Comparison of ENCODE assay signal across 27 cellular contexts in genomic region chr13:98272549-98272948, GRCh38.
A peak's percentile ranks its signal among the peaks of the same experiment; 100 is the strongest.
DNase-seq lines count a peak whose midpoint lies in the region; ATAC-seq and TF ChIP-seq lines count a peak whose summit lies in the region.
"Had no signal": no experiment of that assay in that cellular context is flagged by ENCODE, and none has a peak within 500 bp of the region (broad histone marks: within the 10 kb centered on the region; RNA-seq: fewer than 3 reads in every experiment).

No MANE protein-coding gene starts in this region.

- no peak overlapping the region for H2BK120ac ChIP-seq in H9 (ENCODE audit: low read depth, low read length, poor library complexity, severe bottlenecking)

- no peak overlapping the region for H4K8ac ChIP-seq in H9 (replicated peaks; ENCODE audit: insufficient read length, low read depth, low read length)

- no peaks in the 10 kb centered on the region for H4K20me1 ChIP-seq in H9 (ENCODE audit: control insufficient read depth, insufficient read depth, insufficient read length)
- H4K20me1 ChIP-seq: BLaER1 had no signal

- no peak overlapping the region for H4K91ac ChIP-seq in H9 (ENCODE audit: insufficient read length, low read depth, low read length)

- intact Hi-C loops in psoas muscle (cut with DNase I): no loop called here

- H3K23ac ChIP-seq in H9 (ENCODE audit: insufficient read length, low read depth, low read length): no peak overlapping the region

- no peak overlapping the region for H4K5ac ChIP-seq in H9 (ENCODE audit: insufficient read length, low read depth, low read length)

- H3K9me3 ChIP-seq in H9 (ENCODE audit: control insufficient read depth, low read depth, low read length): no peaks in the 10 kb centered on the region
- H3K9me3 ChIP-seq in endodermal cell (ENCODE audit: control insufficient read depth, low read length): no peaks in the 10 kb centered on the region
- H3K9me3 ChIP-seq in psoas muscle: no peaks in the 10 kb centered on the region
- H3K9me3 ChIP-seq: BLaER1, neutrophil had no signal

- H3K27ac ChIP-seq in H9 (ENCODE audit: insufficient read length, low read depth, low read length) (no peak overlapping the region), endodermal cell (ENCODE audit: low read depth, low read length) (peak overlapping the region; percentile 77), psoas muscle (no peak overlapping the region)
- H3K27ac ChIP-seq: BLaER1, neutrophil had no signal

- no peaks in the 10 kb centered on the region for H3K79me1 ChIP-seq in H9 (ENCODE audit: insufficient read depth, low read depth, low read length, poor library complexity, severe bottlenecking)

- H3K4me2 ChIP-seq in H9 (ENCODE audit: insufficient read depth, insufficient read length, low read length): no peak overlapping the region
- H3K4me2 ChIP-seq: BLaER1 had no signal

- no peaks in the 10 kb centered on the region for H3K79me2 ChIP-seq in H9 (ENCODE audit: insufficient read depth, low read length)

- H2AK5ac ChIP-seq in H9 (ENCODE audit: insufficient read length, low read length): no peak overlapping the region

- H3K18ac ChIP-seq in H9 (ENCODE audit: insufficient read length, low read depth, low read length): no peak overlapping the region

- no peak overlapping the region for H3K4ac ChIP-seq in H9 (ENCODE audit: low read depth, low read length)

- H2BK5ac ChIP-seq in H9 (ENCODE audit: insufficient read length, low read length): no peak overlapping the region

- no peak overlapping the region for H3T11ph ChIP-seq in H9 (ENCODE audit: low read length)

- H3K9ac ChIP-seq in H9 (ENCODE audit: extremely low read depth, insufficient read length, low read length) (no peak overlapping the region), endodermal cell (ENCODE audit: extremely low read depth, low read length, poor library complexity, severe bottlenecking) (peak overlapping the region; percentile 84)
- H3K9ac ChIP-seq: BLaER1 had no signal

- H3K36me3 Mint-ChIP-seq in H9 (ENCODE audit: insufficient read depth in 1 of 3, low read depth in 3 of 3): peaks cover 0 to 4% (median 0%) of the 10 kb centered on the region in 3 experiments; a peak in 2 of 7 replicates
- H3K36me3 Mint-ChIP-seq in endodermal cell (ENCODE audit: low read depth): peaks cover 17% of the 10 kb centered on the region
- peaks cover 6% of the 10 kb centered on the region for H3K36me3 Mint-ChIP-seq in osteocyte (ENCODE audit: unreplicated experiment)
- H3K36me3 Mint-ChIP-seq: activated naive CD4-positive, alpha-beta T cell treated with anti-CD3 and anti-CD28 coated beads, Interleukin-2, amount 50 U/mL, for 24 hours had no signal

- no CpG with 5 or more reads among the region's 1 CpG for WGBS in H9 (ENCODE audit: extremely low coverage, insufficient read length, low lambda C conversion rate)
- 43% methylated on average over 1 of the region's 1 CpG; no CpG with 5 or more reads in 1 of the 2 experiments for WGBS in endodermal cell (ENCODE audit: insufficient coverage in 1 of 2, insufficient read length in 1 of 2), 2 experiments
- 35 to 43% (median 36%) methylated on average over 1 of the region's 1 CpG for WGBS in psoas muscle, 3 donors

- no peaks in the 10 kb centered on the region for H3K23me2 ChIP-seq in H9 (ENCODE audit: insufficient read length, low read depth, low read length, poor library complexity, severe bottlenecking)

- peak overlapping the region in 2 of 3 experiments; percentile 41 to 62; a peak in 3 of 7 replicates for H3K27ac Mint-ChIP-seq in H9
- H3K27ac Mint-ChIP-seq in endodermal cell: peak overlapping the region; percentile 98
- peak overlapping the region; percentile 96 for H3K27ac Mint-ChIP-seq in osteocyte (ENCODE audit: unreplicated experiment)
- H3K27ac Mint-ChIP-seq: activated B cell treated with CpG ODN at 0.5 μM for 24 hours; activated naive CD4-positive, alpha-beta T cell treated with anti-CD3 and anti-CD28 coated beads, Interleukin-2, amount 50 U/mL, for 24 hours; activated T-helper 17 cell treated with anti-CD3 and anti-CD28 coated beads, Interleukin-2, amount 50 U/mL, for 72 hours had no signal

- TF ChIP-seq CTCF in H9 (conservative IDR thresholded peaks at IDR 0.05) (no peak), endodermal cell (conservative IDR thresholded peaks at IDR 0.05) (no peak), osteocyte (IDR thresholded peaks at IDR 0.05) (no peak), psoas muscle (IDR thresholded peaks at IDR 0.05) (no peak)

- H2AFZ ChIP-seq in H9 (ENCODE audit: low read length): no peak overlapping the region

- no peak for ATAC-seq in GM18502 (IDR thresholded peaks at IDR 0.05; ENCODE audit: poor library complexity, unreplicated experiment)
- ATAC-seq in psoas muscle: no peak
- ATAC-seq: activated T-helper 17 cell treated with anti-CD3 and anti-CD28 coated beads, Interleukin-2, amount 50 U/mL, for 72 hours; PC-3; Right ventricle myocardium inferior had no signal

- DNase-seq in H9: no peak
- peak; percentile 23 for DNase-seq in NCI-H69 (lab: John Stamatoyannopoulos, UW)
- peak; percentile 72 for DNase-seq in endodermal cell
- DNase-seq in osteocyte (ENCODE audit: extremely low spot score, unreplicated experiment): no peak
- no peak for DNase-seq in activated CD4-positive, alpha-beta T cell treated with anti-CD3 and anti-CD28 coated beads for 48 hours
- no peak for DNase-seq in psoas muscle
- DNase-seq in NOMO-1 treated with dmso at 0.1 percent for 144 hours (lab: John Stamatoyannopoulos, UW; ENCODE audit: unreplicated experiment): no peak
- DNase-seq: ACHN; activated B cell treated with CpG ODN at 0.5 μM for 24 hours; activated CD4-positive, alpha-beta T cell treated with anti-CD3 and anti-CD28 coated beads, Interleukin-2, amount 50 U/mL, for 48 hours; activated CD8-positive, alpha-beta memory T cell treated with anti-CD3 and anti-CD28 coated beads, Interleukin-2, amount 50 U/mL, for 48 hours; anterior cingulate cortex; KBM-7; MM.1S; NCI-H1417 treated with DMSO at 0.1 percent for 48 hours; NCI-H2171 treated with DMSO at 0.1 percent for 48 hours; NCI-H774; PC-3; small intestine; stimulated activated CD4-positive, alpha-beta T cell treated with anti-CD3 and anti-CD28 coated beads, Interleukin-2, amount 100 ng/mL, for 24 hours; T-helper 9 cell had no signal

- peaks cover 45% of the 10 kb centered on the region in 2 experiments for H3K4me1 Mint-ChIP-seq in H9
- H3K4me1 Mint-ChIP-seq in endodermal cell: peaks cover 74% of the 10 kb centered on the region
- H3K4me1 Mint-ChIP-seq in osteocyte (ENCODE audit: unreplicated experiment): peaks cover 81% of the 10 kb centered on the region
- H3K4me1 Mint-ChIP-seq: activated B cell treated with CpG ODN at 0.5 μM for 24 hours; activated naive CD4-positive, alpha-beta T cell treated with anti-CD3 and anti-CD28 coated beads, Interleukin-2, amount 50 U/mL, for 24 hours; activated T-helper 17 cell treated with anti-CD3 and anti-CD28 coated beads, Interleukin-2, amount 50 U/mL, for 72 hours had no signal

- H3K4me3 ChIP-seq in endodermal cell (ENCODE audit: low read length) (peak overlapping the region; percentile 56), psoas muscle (no peak overlapping the region)
- H3K4me3 ChIP-seq: BLaER1 had no signal

- H3K4me3 Mint-ChIP-seq in H9 (no peak overlapping the region), endodermal cell (peak overlapping the region; percentile 39), osteocyte (ENCODE audit: unreplicated experiment) (no peak overlapping the region)
- H3K4me3 Mint-ChIP-seq: activated B cell treated with CpG ODN at 0.5 μM for 24 hours; activated naive CD4-positive, alpha-beta T cell treated with anti-CD3 and anti-CD28 coated beads, Interleukin-2, amount 50 U/mL, for 24 hours; activated T-helper 17 cell treated with anti-CD3 and anti-CD28 coated beads, Interleukin-2, amount 50 U/mL, for 72 hours had no signal

- H2BK12ac ChIP-seq in H9 (ENCODE audit: insufficient read length, low read depth, low read length): no peak overlapping the region

- no peaks in the 10 kb centered on the region for H3K9me3 Mint-ChIP-seq in H9
- no peaks in the 10 kb centered on the region for H3K9me3 Mint-ChIP-seq in endodermal cell
- H3K9me3 Mint-ChIP-seq in osteocyte (ENCODE audit: unreplicated experiment): no peaks in the 10 kb centered on the region
- H3K9me3 Mint-ChIP-seq: activated B cell treated with CpG ODN at 0.5 μM for 24 hours; activated naive CD4-positive, alpha-beta T cell treated with anti-CD3 and anti-CD28 coated beads, Interleukin-2, amount 50 U/mL, for 24 hours; activated T-helper 17 cell treated with anti-CD3 and anti-CD28 coated beads, Interleukin-2, amount 50 U/mL, for 72 hours had no signal

- H3K27me3 Mint-ChIP-seq in H9 (ENCODE audit: low read depth): no peaks in the 10 kb centered on the region
- no peaks in the 10 kb centered on the region for H3K27me3 Mint-ChIP-seq in endodermal cell (ENCODE audit: insufficient read depth)
- no peaks in the 10 kb centered on the region for H3K27me3 Mint-ChIP-seq in osteocyte (ENCODE audit: unreplicated experiment)
- H3K27me3 Mint-ChIP-seq: activated B cell treated with CpG ODN at 0.5 μM for 24 hours; activated naive CD4-positive, alpha-beta T cell treated with anti-CD3 and anti-CD28 coated beads, Interleukin-2, amount 50 U/mL, for 24 hours; activated T-helper 17 cell treated with anti-CD3 and anti-CD28 coated beads, Interleukin-2, amount 50 U/mL, for 72 hours had no signal

- no peak overlapping the region for H3K56ac ChIP-seq in H9 (ENCODE audit: insufficient read length, low read depth, low read length)

- H3K27me3 ChIP-seq in H9 (ENCODE audit: insufficient read depth, low read length) (no peaks in the 10 kb centered on the region), endodermal cell (ENCODE audit: control insufficient read depth, insufficient read depth, low read length, poor library complexity, severe bottlenecking) (no peaks in the 10 kb centered on the region), psoas muscle (ENCODE audit: insufficient read depth in 3 of 3, low read length in 2 of 3) (no peaks in the 10 kb centered on the region)
- H3K27me3 ChIP-seq: BLaER1, neutrophil had no signal

- no peak overlapping the region for H3K14ac ChIP-seq in H9 (ENCODE audit: insufficient read depth, low read length)

- H3K36me3 ChIP-seq in endodermal cell (ENCODE audit: control insufficient read depth, insufficient read depth, low read length): peaks cover 13% of the 10 kb centered on the region
- H3K36me3 ChIP-seq in psoas muscle (ENCODE audit: insufficient read depth in 1 of 2, low read depth in 1 of 2): no peaks in the 10 kb centered on the region
- H3K36me3 ChIP-seq: neutrophil had no signal

- H2BK15ac ChIP-seq in H9 (ENCODE audit: low read depth, low read length): no peak overlapping the region

- peaks cover 14% of the 10 kb centered on the region; the same call in 1 of the 2 replicates for H3K4me1 ChIP-seq in H9 (ENCODE audit: insufficient read depth, low read length)
- peaks cover 40% of the 10 kb centered on the region for H3K4me1 ChIP-seq in endodermal cell (ENCODE audit: control insufficient read depth, insufficient read depth, low read length)
- H3K4me1 ChIP-seq in psoas muscle: peaks cover 3% of the 10 kb centered on the region

- H2BK20ac ChIP-seq in H9 (ENCODE audit: low read depth, low read length, poor library complexity, severe bottlenecking): no peak overlapping the region

Comparison
In these comparisons a context has a peak if more than half of its experiments do, and no peak if none do; other contexts are left out.
1. DNase-seq: peak in NCI-H69 (single experiment) and endodermal cell (single experiment); none in H9 (single experiment), osteocyte (single experiment), activated CD4-positive, alpha-beta T cell treated with anti-CD3 and anti-CD28 coated beads for 48 hours (single experiment), psoas muscle (0 of 2) and NOMO-1 treated with dmso at 0.1 percent for 144 hours (single experiment).
2. Peak in every context shown above with its lines, with median percentiles within 50 percentile points of each other: H3K27ac Mint-ChIP-seq.